8 cellular contexts compared by ENCODE assay signal in the genomic region with DNA sequence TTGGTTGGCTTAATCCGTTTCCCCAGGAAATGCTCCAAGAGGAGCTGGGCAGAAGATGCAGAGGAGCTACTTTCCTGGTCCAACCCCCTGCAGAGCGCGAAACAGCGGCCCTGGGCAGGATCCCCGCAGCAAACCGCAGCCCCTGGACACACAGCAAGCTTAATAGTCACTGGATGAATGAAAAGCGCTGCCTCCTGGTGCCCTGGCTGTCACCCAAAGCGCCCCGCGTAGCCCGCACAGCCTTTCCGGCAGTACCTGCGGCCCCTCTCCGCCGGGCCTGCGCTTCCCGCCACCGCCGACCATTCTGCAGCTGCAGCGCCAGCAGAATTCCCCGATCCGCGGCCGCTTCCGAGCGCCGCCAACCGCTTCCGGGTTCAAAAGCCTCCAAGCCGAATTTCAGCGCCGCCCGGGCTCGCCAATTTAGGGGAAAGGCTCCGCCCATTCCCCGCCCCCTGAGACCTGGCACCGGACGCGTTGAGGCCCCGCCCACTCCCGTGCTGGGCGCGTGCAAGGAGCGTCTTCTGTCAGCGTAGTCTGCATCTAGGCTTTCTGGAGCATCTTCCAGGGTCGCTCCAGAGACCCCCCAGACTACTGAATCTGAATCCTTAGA. TPM values are rescaled to one million over a fixed set of nuclear protein-coding genes. Genes with fewer than 3 reads are reported as not detected.
DNase-seq lines count a peak whose midpoint lies in the region; ATAC-seq and TF ChIP-seq lines count a peak whose summit lies in the region.

HPF1 (minus strand) TSS at position 370 of the 610 bp plus-strand sequence; CDS start at position 303, 67 bp downstream.

- no peaks in the 10 kb centered on the region for H3K9me3 Mint-ChIP-seq in Caco-2 (ENCODE audit: unreplicated experiment)
- H3K9me3 Mint-ChIP-seq in endodermal cell: no peaks in the 10 kb centered on the region

- H3K4me3 ChIP-seq in Caco-2 (ENCODE audit: low read depth, low read length) (peak within 1 kb of the TSS; percentile 81), NT2/D1 (ENCODE audit: insufficient read length, low read depth) (peak within 1 kb of the TSS; percentile 76), endodermal cell (ENCODE audit: low read length) (peak within 1 kb of the TSS; percentile 100)

- peak; percentile 95 for ATAC-seq in GM21381 (IDR thresholded peaks at IDR 0.05; ENCODE audit: unreplicated experiment)

- no peaks in the 10 kb centered on the region for H3K27me3 Mint-ChIP-seq in Caco-2 (ENCODE audit: insufficient read depth, unreplicated experiment)
- peaks cover 14% of the 10 kb centered on the region for H3K27me3 Mint-ChIP-seq in endodermal cell (ENCODE audit: insufficient read depth)

- H3K4me1 Mint-ChIP-seq in Caco-2 (ENCODE audit: low read depth, unreplicated experiment) (peaks cover 12% of the 10 kb centered on the region), endodermal cell (peaks cover 10% of the 10 kb centered on the region)

- H3K9ac ChIP-seq in NT2/D1 (ENCODE audit: insufficient read length, low read depth) (peak within 1 kb of the TSS; percentile 85), endodermal cell (ENCODE audit: extremely low read depth, low read length, poor library complexity, severe bottlenecking) (peak within 1 kb of the TSS; percentile 75)

- H3K9me3 ChIP-seq in Caco-2: no peaks in the 10 kb centered on the region
- H3K9me3 ChIP-seq in NT2/D1 (ENCODE audit: insufficient read depth, low read length): no peaks in the 10 kb centered on the region
- no peaks in the 10 kb centered on the region for H3K9me3 ChIP-seq in endodermal cell (ENCODE audit: control insufficient read depth, low read length)

- H3K4me1 ChIP-seq in Caco-2: 0 out of 2 replicates have a peak, but pooled peaks cover 5% of the 10 kb centered on the region
- H3K4me1 ChIP-seq in NT2/D1 (ENCODE audit: insufficient read depth, insufficient read length): no peaks in the 10 kb centered on the region
- no peaks in the 10 kb centered on the region for H3K4me1 ChIP-seq in endodermal cell (ENCODE audit: control insufficient read depth, insufficient read depth, low read length)

- H3K36me3 Mint-ChIP-seq in Caco-2 (ENCODE audit: insufficient read depth, unreplicated experiment) (no peaks in the 10 kb centered on the region), endodermal cell (ENCODE audit: low read depth) (peaks cover under 1% of the 10 kb centered on the region)

- peak within 1 kb of the TSS; percentile 5 for H3K27ac Mint-ChIP-seq in Caco-2 (ENCODE audit: unreplicated experiment)
- H3K27ac Mint-ChIP-seq in endodermal cell: peak within 1 kb of the TSS; percentile 62

- CTCF ChIA-PET in Caco-2 (lab: Charles Lee): interaction anchor here (0.8 to 1.2 kb wide), 2 partner anchors 34 to 144 kb away, joined by 3 to 4 read pairs; no protein-coding TSS in a partner anchor

- POLR2A ChIA-PET in Caco-2 (lab: Charles Lee): no interaction called here

- BruUV-seq in Caco-2 (replicated peaks; lab: Mats Ljungman, UMichigan): no TSS peak

- intact Hi-C loops in Caco-2 (cut with micrococcal nuclease; ENCODE audit: unreplicated experiment): loop anchor here (1.0 kb wide), 2 partner anchors 144 to 270 kb away; no protein-coding TSS in a partner anchor

- H3K36me3 ChIP-seq in Caco-2 (ENCODE audit: control insufficient read depth, insufficient read depth, low read length) (no peaks in the 10 kb centered on the region), NT2/D1 (ENCODE audit: insufficient read depth, insufficient read length, low read length) (peaks cover 6% of the 10 kb centered on the region), endodermal cell (ENCODE audit: control insufficient read depth, insufficient read depth, low read length) (peaks cover 4% of the 10 kb centered on the region)

- H3K27me3 ChIP-seq in Caco-2 (replicated peaks; ENCODE audit: control insufficient read depth, insufficient read depth, low read length): no peaks in the 10 kb centered on the region
- no peaks in the 10 kb centered on the region for H3K27me3 ChIP-seq in NT2/D1 (ENCODE audit: insufficient read depth, insufficient read length)
- H3K27me3 ChIP-seq in endodermal cell (ENCODE audit: control insufficient read depth, insufficient read depth, low read length, poor library complexity, severe bottlenecking): no peaks in the 10 kb centered on the region

- WGBS in endodermal cell (ENCODE audit: insufficient coverage in 1 of 2, insufficient read length in 1 of 2), 2 experiments: 0 to 1% methylated on average over 22 to 46 of the region's 46 CpGs

- peak; percentile 92 for DNase-seq in Caco-2
- DNase-seq in HUDEP-2 (lab: John Stamatoyannopoulos, UW; ENCODE audit: unreplicated experiment in 76 of 76): peak; percentile 20 to 95 (median 89)
- DNase-seq in NT2/D1 (ENCODE audit: low read depth, low spot score): peak; percentile 86
- peak; percentile 85 for DNase-seq in activated CD8-positive, alpha-beta memory T cell treated with anti-CD3 and anti-CD28 coated beads, Interleukin-2, amount 50 U/mL, for 24 hours (ENCODE audit: extremely low read depth)
- peak; percentile 98 for DNase-seq in endodermal cell
- DNase-seq in mesenteric fat pad (ENCODE audit: low spot score): peak; percentile 98
- peak; percentile 83 to 86 for DNase-seq in stimulated activated CD8-positive, alpha-beta memory T cell treated with anti-CD3 and anti-CD28 coated beads, Interleukin-15, amount 100 ng/mL, for 4 hours (ENCODE audit: low read depth in 2 of 2)

- peak within 1 kb of the TSS; percentile 1 for H3K27ac ChIP-seq in endodermal cell (ENCODE audit: low read depth, low read length)

- no peak for TF ChIP-seq CTCF in Caco-2 (IDR thresholded peaks at IDR 0.05; ENCODE audit: insufficient read depth in 1 of 2, low read depth in 1 of 2, low read length in 1 of 2, severe bottlenecking in 1 of 2, unreplicated experiment in 1 of 2)
- no peak for TF ChIP-seq CTCF in endodermal cell (conservative IDR thresholded peaks at IDR 0.05)

- H3K4me3 Mint-ChIP-seq in Caco-2 (ENCODE audit: unreplicated experiment) (peak within 1 kb of the TSS; percentile 77), endodermal cell (peak within 1 kb of the TSS; percentile 87)

RNA-seq across cellular contexts. Expression of gene HPF1, which starts in this region (rescaled TPM):
- 9.7 and 14.9 TPM in 2 replicates for total RNA-seq in Caco-2 (2022)
- 10 to 100 TPM; 33.4 to 50.5 TPM for total RNA-seq in endodermal cell
- 60.6 TPM for polyA plus RNA-seq in endodermal cell (2013, experiment 1 of 2)
- 60.9 TPM for polyA plus RNA-seq in endodermal cell (2013, experiment 2 of 2)
- total RNA-seq in mesenteric fat pad: 17.7 TPM

Comparison
In these comparisons a context has a peak if more than half of its experiments do, and no peak if none do; other contexts are left out.
1. Peak in every context shown above with its lines: DNase-seq, ATAC-seq, H3K4me3 ChIP-seq and H3K27ac ChIP-seq.